ENCODE assay signal across 1 cellular context in genomic region chr17:43720311-43721060, GRCh38.
TF ChIP-seq lines count a peak whose summit lies in the region.

No MANE protein-coding gene starts in this region.

TF ChIP-seq in HepG2, 621 proteins besides CTCF, POLR2A, EP300 and RAD21 (continues in another document):
- TF ChIP-seq ZBTB46 (CRISPR knock-in tag; IDR thresholded peaks at IDR 0.05; ENCODE audit: borderline replicate concordance), result no peak; the same call in 1 of the 2 replicates
- 0 out of 2 replicates have a peak, but pooled peaks have one; percentile 65 for TF ChIP-seq DMTF1 (CRISPR knock-in tag; IDR thresholded peaks at IDR 0.05)
- peak; percentile 66 for TF ChIP-seq RXRA (CRISPR knock-in tag; IDR thresholded peaks at IDR 0.05)
- TF ChIP-seq DNMT3B (CRISPR knock-in tag; conservative IDR thresholded peaks at IDR 0.05), result no peak
- TF ChIP-seq TIGD3 (CRISPR knock-in tag; IDR thresholded peaks at IDR 0.05; ENCODE audit: borderline replicate concordance), result no peak
- TF ChIP-seq SRSF4 (IDR thresholded peaks at IDR 0.05; ENCODE audit: low read depth, low read length, poor library complexity, severe bottlenecking), result no peak
- no peak for TF ChIP-seq TCF12 (IDR thresholded peaks at IDR 0.05)
- no peak for TF ChIP-seq TCF12 (CRISPR knock-in tag; IDR thresholded peaks at IDR 0.05)
- TF ChIP-seq RBM22 (optimal IDR thresholded peaks at IDR 0.05; ENCODE audit: low read length), result no peak
- TF ChIP-seq DMAP1 (CRISPR knock-in tag; IDR thresholded peaks at IDR 0.05), result peak; percentile 71
- peak; percentile 84; the same call in 1 of the 2 replicates for TF ChIP-seq ZNF34 (CRISPR knock-in tag; IDR thresholded peaks at IDR 0.05; ENCODE audit: borderline replicate concordance)
- peak; percentile 89 for TF ChIP-seq ZNF274 (CRISPR knock-in tag; IDR thresholded peaks at IDR 0.05)
- TF ChIP-seq NR3C1 (CRISPR knock-in tag; IDR thresholded peaks at IDR 0.05), result no peak
- 0 out of 2 replicates have a peak, but pooled peaks have one; percentile 47 for TF ChIP-seq ZNF557 (CRISPR knock-in tag; IDR thresholded peaks at IDR 0.05)
- TF ChIP-seq SOX13 (IDR thresholded peaks at IDR 0.05), result no peak; the same call in 1 of the 2 replicates
- peak in 1 of 2 experiments; percentile 12; a peak in 1 of 4 replicates for TF ChIP-seq SOX13 (CRISPR knock-in tag; conservative IDR thresholded peaks at IDR 0.05 in 1 of 2, IDR thresholded peaks at IDR 0.05 in 1 of 2)
- no peak for TF ChIP-seq REPIN1 (CRISPR knock-in tag; IDR thresholded peaks at IDR 0.05; ENCODE audit: borderline replicate concordance, low read depth)
- no peak for TF ChIP-seq CEBPZ (IDR thresholded peaks at IDR 0.05; ENCODE audit: low read length)
- TF ChIP-seq ZNF720 (CRISPR knock-in tag; IDR thresholded peaks at IDR 0.05), result no peak
- no peak for TF ChIP-seq ZKSCAN1 (IDR thresholded peaks at IDR 0.05; ENCODE audit: low read length)
- TF ChIP-seq RARG (CRISPR knock-in tag; IDR thresholded peaks at IDR 0.05; ENCODE audit: low read depth), result no peak
- TF ChIP-seq ATRX (CRISPR knock-in tag; IDR thresholded peaks at IDR 0.05; ENCODE audit: borderline replicate concordance), result no peak
- TF ChIP-seq ZNF629 (CRISPR knock-in tag; conservative IDR thresholded peaks at IDR 0.05), result no peak
- TF ChIP-seq ZNF121 (CRISPR knock-in tag; IDR thresholded peaks at IDR 0.05), result peak; percentile 72
- no peak for TF ChIP-seq ZNF354B (CRISPR knock-in tag; IDR thresholded peaks at IDR 0.05)
- peak; percentile 52; the same call in 1 of the 2 replicates for TF ChIP-seq POLR2G (IDR thresholded peaks at IDR 0.05; ENCODE audit: low read depth, low read length)
- TF ChIP-seq CEBPG (CRISPR knock-in tag; IDR thresholded peaks at IDR 0.05), result no peak
- TF ChIP-seq TOE1 (CRISPR knock-in tag; IDR thresholded peaks at IDR 0.05), result no peak
- TF ChIP-seq ZSCAN12 (CRISPR knock-in tag; IDR thresholded peaks at IDR 0.05), result 0 out of 2 replicates have a peak, but pooled peaks have one; percentile 6
- peak; percentile 36; the same call in 1 of the 2 replicates for TF ChIP-seq BCL6 (CRISPR knock-in tag; IDR thresholded peaks at IDR 0.05)
- TF ChIP-seq MTA1 (CRISPR knock-in tag; IDR thresholded peaks at IDR 0.05; ENCODE audit: borderline replicate concordance), result peak; percentile 87; the same call in 1 of the 2 replicates
- peak; percentile 80; the same call in 1 of the 2 replicates for TF ChIP-seq MXD1 (CRISPR knock-in tag; IDR thresholded peaks at IDR 0.05)
- no peak for TF ChIP-seq SP140L (CRISPR knock-in tag; IDR thresholded peaks at IDR 0.05; ENCODE audit: borderline replicate concordance)
- no peak; the same call in 1 of the 2 replicates for TF ChIP-seq FLYWCH1 (CRISPR knock-in tag; IDR thresholded peaks at IDR 0.05)
- TF ChIP-seq SKIL (CRISPR knock-in tag; IDR thresholded peaks at IDR 0.05; ENCODE audit: borderline replicate concordance), result peak; percentile 61; the same call in 1 of the 2 replicates
- TF ChIP-seq HINFP (CRISPR knock-in tag; IDR thresholded peaks at IDR 0.05; ENCODE audit: low read depth), result 0 out of 2 replicates have a peak, but pooled peaks have one; percentile 54
- TF ChIP-seq ZNF691 (CRISPR knock-in tag; IDR thresholded peaks at IDR 0.05; ENCODE audit: borderline replicate concordance, low read depth), result peak; percentile 53; the same call in 1 of the 2 replicates
- TF ChIP-seq NFIC (IDR thresholded peaks at IDR 0.05; ENCODE audit: low read length), result no peak
- no peak; the same call in 1 of the 2 replicates for TF ChIP-seq ZFYVE20 (CRISPR knock-in tag; IDR thresholded peaks at IDR 0.05; ENCODE audit: borderline replicate concordance, low read depth)
- TF ChIP-seq TFDP2 (CRISPR knock-in tag; IDR thresholded peaks at IDR 0.05), result peak; percentile 28; the same call in 1 of the 2 replicates
- TF ChIP-seq PLSCR1 (CRISPR knock-in tag; IDR thresholded peaks at IDR 0.05; ENCODE audit: borderline replicate concordance), result no peak
- TF ChIP-seq FOXK1 (CRISPR knock-in tag; IDR thresholded peaks at IDR 0.05; ENCODE audit: borderline replicate concordance, low read depth), result no peak
- TF ChIP-seq HOXD1 (CRISPR knock-in tag; IDR thresholded peaks at IDR 0.05), result peak; percentile 75; the same call in 1 of the 2 replicates
